26 cellular contexts compared by ENCODE assay signal in the genomic region with DNA sequence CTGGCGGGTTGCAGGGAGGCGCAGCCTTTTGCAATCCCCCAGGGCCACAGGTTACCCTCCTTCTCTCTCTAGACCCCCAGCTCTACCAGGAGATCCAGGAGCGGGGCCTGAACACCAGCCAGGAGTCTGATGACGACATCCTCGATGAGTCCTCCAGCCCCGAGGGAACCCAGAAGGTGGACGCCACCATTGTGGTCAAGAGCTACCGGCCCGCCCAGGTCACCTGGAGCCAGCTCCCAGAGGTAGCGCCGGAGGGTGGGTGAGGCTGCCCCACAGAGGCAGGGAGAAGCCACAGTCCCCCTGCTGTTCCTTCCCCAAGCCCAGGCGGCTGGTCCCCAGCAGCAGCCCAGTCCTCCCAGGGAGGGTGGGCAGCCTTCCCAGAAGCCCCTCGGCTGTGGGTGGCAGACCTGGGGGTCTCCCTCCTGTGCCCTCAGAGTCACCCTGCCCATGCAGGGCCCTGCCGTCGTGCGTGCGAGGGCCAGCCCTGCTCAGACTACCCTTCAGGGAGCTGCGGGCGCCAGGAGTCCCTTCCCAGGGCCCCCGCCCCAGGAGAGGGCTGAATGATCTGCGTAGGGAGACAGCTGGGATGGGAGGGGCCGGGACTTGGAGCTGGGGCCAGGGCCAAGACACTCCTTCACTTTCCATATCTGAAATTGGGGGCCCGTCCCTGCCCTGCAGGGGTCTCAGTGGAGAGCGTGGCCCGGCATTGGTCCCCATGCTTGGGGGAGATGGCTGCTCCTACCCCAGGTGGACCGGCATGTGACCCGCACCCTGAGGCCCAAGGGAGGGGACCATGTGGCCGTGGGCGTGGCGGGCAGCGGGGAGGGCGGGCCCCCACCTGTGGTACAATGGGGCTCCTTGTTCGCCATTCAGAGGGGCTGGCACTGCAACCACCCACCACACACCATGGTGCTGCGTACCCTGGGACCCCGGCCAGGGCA. TPM values are rescaled to one million over a fixed set of nuclear protein-coding genes. Genes with fewer than 3 reads are reported as not detected.
A peak's percentile ranks its signal among the peaks of the same experiment; 100 is the strongest.
DNase-seq lines count a peak whose midpoint lies in the region; ATAC-seq and TF ChIP-seq lines count a peak whose summit lies in the region.
"Had no signal": no experiment of that assay in that cellular context is flagged by ENCODE, and none has a peak within 500 bp of the region (broad histone marks: within the 10 kb centered on the region; RNA-seq: fewer than 3 reads in every experiment).

No MANE protein-coding gene starts in this region.

- intact Hi-C loops in left cardiac atrium (cut with DNase I): no loop called here
- intact Hi-C loops in activated T-helper 1 cell treated with anti-CD3 and anti-CD28 coated beads, Interleukin-12 subunit alpha, Interleukin-12 subunit beta, Interleukin-2, Interleukin-4 antibody, amounts not matched to agents 30 ng/mL and 10 ng/mL and 1 ng/mL, durations not matched to agents 14 hours and 24 hours and 36 hours (cut with micrococcal nuclease): no loop called here

- H2BK12ac ChIP-seq in trophoblast cell (ENCODE audit: low read length): peak overlapping the region; percentile 25

- H3K27ac Mint-ChIP-seq in activated T-helper 1 cell treated with anti-CD3 and anti-CD28 coated beads, Interleukin-12 subunit alpha, Interleukin-12 subunit beta, Interleukin-2, Interleukin-4 antibody, amounts not matched to agents 30 ng/mL and 10 ng/mL and 1 ng/mL, durations not matched to agents 14 hours and 24 hours and 36 hours: no peak overlapping the region
- H3K27ac Mint-ChIP-seq: activated naive CD4-positive, alpha-beta T cell treated with anti-CD3 and anti-CD28 coated beads, Interleukin-2, amount 50 U/mL, for 24 hours had no signal

- no peak overlapping the region for H3K4me2 ChIP-seq in trophoblast cell (ENCODE audit: low read length)
- H3K4me2 ChIP-seq: hepatocyte had no signal

- H3K4me1 ChIP-seq in BE2C: peaks cover 3% of the 10 kb centered on the region; the same call in 1 of the 2 replicates
- no peaks in the 10 kb centered on the region for H3K4me1 ChIP-seq in HEK293 (ENCODE audit: control insufficient read depth, insufficient read depth, low read length)
- H3K4me1 ChIP-seq in trophoblast cell (ENCODE audit: control insufficient read depth in 1 of 2, insufficient read depth in 2 of 2, low read length in 2 of 2): peaks cover 12 to 18% of the 10 kb centered on the region in 2 experiments

- no peak overlapping the region for H2AK5ac ChIP-seq in trophoblast cell (ENCODE audit: low read length)

- H4K91ac ChIP-seq in trophoblast cell (ENCODE audit: low read depth, low read length): peak overlapping the region; percentile 13

- CTCF ChIA-PET in HEK293 (lab: Yijun Ruan, JAX): interaction anchor here (1.5 kb wide), 2 partner anchors 24 to 151 kb away, joined by 3 to 4 read pairs; no protein-coding TSS in a partner anchor

- H3K18ac ChIP-seq in trophoblast cell (ENCODE audit: low read length): no peak overlapping the region

- H4K8ac ChIP-seq in trophoblast cell (ENCODE audit: low read depth, low read length): no peak overlapping the region

- H3K23ac ChIP-seq in trophoblast cell (ENCODE audit: low read length): no peak overlapping the region

- no peak overlapping the region for H2BK5ac ChIP-seq in trophoblast cell (ENCODE audit: low read depth, low read length, poor library complexity)

- DNase-seq in BE2C: peak; percentile 3
- peak; percentile 22 for DNase-seq in left cardiac atrium
- DNase-seq in trophoblast cell: peak; percentile 97 to 98
- DNase-seq in activated T-helper 1 cell treated with anti-CD3 and anti-CD28 coated beads, Interleukin-12 subunit alpha, Interleukin-12 subunit beta, Interleukin-2, Interleukin-4 antibody, amounts not matched to agents 30 ng/mL and 10 ng/mL and 1 ng/mL, durations not matched to agents 14 hours and 24 hours and 36 hours (ENCODE audit: low spot score): no peak
- no peak for DNase-seq in retina
- no peak for DNase-seq in NOMO-1 (lab: John Stamatoyannopoulos, UW; ENCODE audit: unreplicated experiment in 2 of 2)
- DNase-seq: activated CD4-positive, alpha-beta T cell treated with anti-CD3 and anti-CD28 coated beads for 4 hours; DMS79; KG1; mammary epithelial cell; MV-4-11; NCI-H1694 treated with DMSO at 0.1 percent for 48 hours; NCI-H748 treated with DMSO at 0.1 percent for 48 hours; nucleus accumbens; OCI-M1; SIG-M5; stimulated activated CD4-positive, alpha-beta T cell treated with anti-CD3 and anti-CD28 coated beads, Interleukin-12 subunit alpha, Interleukin-12 subunit beta, amount 100 ng/mL, for 4 hours; stimulated activated CD8-positive, alpha-beta memory T cell treated with anti-CD3 and anti-CD28 coated beads, Interleukin-4, amount 100 ng/mL, for 48 hours had no signal

- no peaks in the 10 kb centered on the region for H3K4me1 Mint-ChIP-seq in activated T-helper 1 cell treated with anti-CD3 and anti-CD28 coated beads, Interleukin-12 subunit alpha, Interleukin-12 subunit beta, Interleukin-2, Interleukin-4 antibody, amounts not matched to agents 30 ng/mL and 10 ng/mL and 1 ng/mL, durations not matched to agents 14 hours and 24 hours and 36 hours (ENCODE audit: low read depth)
- H3K4me1 Mint-ChIP-seq: activated naive CD4-positive, alpha-beta T cell treated with anti-CD3 and anti-CD28 coated beads, Interleukin-2, amount 50 U/mL, for 24 hours; central memory CD8-positive, alpha-beta T cell had no signal

- H2AFZ ChIP-seq in trophoblast cell (ENCODE audit: insufficient read depth, low read length, poor library complexity): no peak overlapping the region
- H2AFZ ChIP-seq: hepatocyte had no signal

- H3K9me3 Mint-ChIP-seq in activated T-helper 1 cell treated with anti-CD3 and anti-CD28 coated beads, Interleukin-12 subunit alpha, Interleukin-12 subunit beta, Interleukin-2, Interleukin-4 antibody, amounts not matched to agents 30 ng/mL and 10 ng/mL and 1 ng/mL, durations not matched to agents 14 hours and 24 hours and 36 hours: no peaks in the 10 kb centered on the region
- H3K9me3 Mint-ChIP-seq: activated naive CD4-positive, alpha-beta T cell treated with anti-CD3 and anti-CD28 coated beads, Interleukin-2, amount 50 U/mL, for 24 hours; central memory CD8-positive, alpha-beta T cell had no signal

- H3K9me3 ChIP-seq in BE2C (no peaks in the 10 kb centered on the region), HEK293 (ENCODE audit: control insufficient read depth, insufficient read depth, low read depth, low read length) (no peaks in the 10 kb centered on the region), trophoblast cell (ENCODE audit: insufficient read depth, low read depth, low read length) (peaks cover 7% of the 10 kb centered on the region)
- H3K9me3 ChIP-seq: HAP-1 had no signal

- H3K27me3 ChIP-seq in BE2C (no peaks in the 10 kb centered on the region), trophoblast cell (ENCODE audit: insufficient read depth, low read length) (no peaks in the 10 kb centered on the region)
- H3K27me3 ChIP-seq: hepatocyte had no signal

- no peak overlapping the region for H3K27ac ChIP-seq in HEK293 (ENCODE audit: extremely low read depth, low read depth, low read length)
- no peak overlapping the region for H3K27ac ChIP-seq in trophoblast cell (ENCODE audit: low read depth, low read length)
- H3K27ac ChIP-seq: hepatocyte had no signal

- no peak overlapping the region for H3K4me3 Mint-ChIP-seq in activated T-helper 1 cell treated with anti-CD3 and anti-CD28 coated beads, Interleukin-12 subunit alpha, Interleukin-12 subunit beta, Interleukin-2, Interleukin-4 antibody, amounts not matched to agents 30 ng/mL and 10 ng/mL and 1 ng/mL, durations not matched to agents 14 hours and 24 hours and 36 hours
- H3K4me3 Mint-ChIP-seq: activated naive CD4-positive, alpha-beta T cell treated with anti-CD3 and anti-CD28 coated beads, Interleukin-2, amount 50 U/mL, for 24 hours; central memory CD8-positive, alpha-beta T cell had no signal

- H3K4me3 ChIP-seq in BE2C (ENCODE audit: low read depth, low read length) (no peak overlapping the region), HEK293 (ENCODE audit: low read depth, low read length) (no peak overlapping the region), trophoblast cell (ENCODE audit: low read depth, low read length) (no peak overlapping the region)
- H3K4me3 ChIP-seq: GM12878, HAP-1, hepatocyte had no signal

- no peak overlapping the region for H4K12ac ChIP-seq in trophoblast cell (ENCODE audit: low read depth, low read length)

- H2BK120ac ChIP-seq in trophoblast cell (ENCODE audit: insufficient read depth, low read length, poor library complexity): no peak overlapping the region

- POLR2A ChIA-PET in HEK293 (lab: Yijun Ruan, JAX): no interaction called here

- no peak overlapping the region for H3K14ac ChIP-seq in trophoblast cell (ENCODE audit: low read length)

- WGBS in trophoblast cell (ENCODE audit: extremely low coverage, insufficient coverage, insufficient read length): no CpG with 5 or more reads among the region's 35 CpGs

- H3K4ac ChIP-seq in trophoblast cell (ENCODE audit: low read depth, low read length): no peak overlapping the region

- H3K79me1 ChIP-seq in trophoblast cell (ENCODE audit: low read length): peaks cover 6% of the 10 kb centered on the region

- H3K79me2 ChIP-seq in trophoblast cell (ENCODE audit: control insufficient read depth, insufficient read depth, low read length, poor library complexity): peaks cover 4% of the 10 kb centered on the region

- TF ChIP-seq CTCF in BE2C (IDR thresholded peaks at IDR 0.05; ENCODE audit: low read depth, low read length) (no peak), HEK293 (tag by site-specific recombination; IDR thresholded peaks at IDR 0.05) (no peak)

- H3K9ac ChIP-seq in trophoblast cell (ENCODE audit: low read length): no peak overlapping the region

- H3K27me3 Mint-ChIP-seq in activated T-helper 1 cell treated with anti-CD3 and anti-CD28 coated beads, Interleukin-12 subunit alpha, Interleukin-12 subunit beta, Interleukin-2, Interleukin-4 antibody, amounts not matched to agents 30 ng/mL and 10 ng/mL and 1 ng/mL, durations not matched to agents 14 hours and 24 hours and 36 hours (ENCODE audit: insufficient read depth): no peaks in the 10 kb centered on the region
- H3K27me3 Mint-ChIP-seq: activated naive CD4-positive, alpha-beta T cell treated with anti-CD3 and anti-CD28 coated beads, Interleukin-2, amount 50 U/mL, for 24 hours had no signal

- no peak for ATAC-seq in left cardiac atrium
- ATAC-seq: GM12878 had no signal

- H3K36me3 ChIP-seq in BE2C (no peaks in the 10 kb centered on the region), HEK293 (ENCODE audit: control insufficient read depth in 2 of 2, insufficient read depth in 1 of 2, low read length in 2 of 2) (peaks cover 0 to 5% of the 10 kb centered on the region in 2 experiments; a peak in 1 of 3 replicates), trophoblast cell (ENCODE audit: control insufficient read depth in 1 of 2, insufficient read depth in 2 of 2, low read length in 2 of 2) (peaks cover 0 to 6% of the 10 kb centered on the region in 2 experiments)
- H3K36me3 ChIP-seq: HAP-1 had no signal

- no peaks in the 10 kb centered on the region for H3K36me3 Mint-ChIP-seq in activated T-helper 1 cell treated with anti-CD3 and anti-CD28 coated beads, Interleukin-12 subunit alpha, Interleukin-12 subunit beta, Interleukin-2, Interleukin-4 antibody, amounts not matched to agents 30 ng/mL and 10 ng/mL and 1 ng/mL, durations not matched to agents 14 hours and 24 hours and 36 hours (ENCODE audit: low read depth)
- H3K36me3 Mint-ChIP-seq: activated naive CD4-positive, alpha-beta T cell treated with anti-CD3 and anti-CD28 coated beads, Interleukin-2, amount 50 U/mL, for 24 hours had no signal

RNA-seq across cellular contexts. Expression of a gene that starts 12.9 kb away (rescaled TPM):
- 4.8 TPM for polyA plus RNA-seq in BE2C (2012; ENCODE audit: insufficient read depth, insufficient read length, low read depth)
- total RNA-seq in left cardiac atrium: 1 to 10 TPM in 1 of 2 donors, under 1 TPM in 1; 0.68 to 2.3 TPM
- polyA plus RNA-seq in trophoblast cell (2013): 6.2 and 6.3 TPM in 2 replicates
- total RNA-seq in activated T-helper 1 cell treated with anti-CD3 and anti-CD28 coated beads, Interleukin-12 subunit alpha, Interleukin-12 subunit beta, Interleukin-2, Interleukin-4 antibody, amounts not matched to agents 30 ng/mL and 10 ng/mL and 1 ng/mL, durations not matched to agents 14 hours and 24 hours and 36 hours: not detected in 2 replicates
- total RNA-seq: GM12878; myocyte; T-helper 1 cell treated with Interleukin-12 subunit alpha and Interleukin-12 subunit beta and Interleukin-4 antibody, amounts not matched to agents 30 ng/mL and 1 ng/mL, for 36 hours had no signal
- polyA plus RNA-seq: GM12878 had no signal

Comparison
In these comparisons a context has a peak if more than half of its experiments do, and no peak if none do; other contexts are left out.
1. DNase-seq: peak in BE2C (single experiment), left cardiac atrium (single experiment) and trophoblast cell (2 of 2); none in activated T-helper 1 cell treated with anti-CD3 and anti-CD28 coated beads, Interleukin-12 subunit alpha, Interleukin-12 subunit beta, Interleukin-2, Interleukin-4 antibody, amounts not matched to agents 30 ng/mL and 10 ng/mL and 1 ng/mL, durations not matched to agents 14 hours and 24 hours and 36 hours (single experiment), retina (single experiment) and NOMO-1 (0 of 2).